In the genomic region with DNA sequence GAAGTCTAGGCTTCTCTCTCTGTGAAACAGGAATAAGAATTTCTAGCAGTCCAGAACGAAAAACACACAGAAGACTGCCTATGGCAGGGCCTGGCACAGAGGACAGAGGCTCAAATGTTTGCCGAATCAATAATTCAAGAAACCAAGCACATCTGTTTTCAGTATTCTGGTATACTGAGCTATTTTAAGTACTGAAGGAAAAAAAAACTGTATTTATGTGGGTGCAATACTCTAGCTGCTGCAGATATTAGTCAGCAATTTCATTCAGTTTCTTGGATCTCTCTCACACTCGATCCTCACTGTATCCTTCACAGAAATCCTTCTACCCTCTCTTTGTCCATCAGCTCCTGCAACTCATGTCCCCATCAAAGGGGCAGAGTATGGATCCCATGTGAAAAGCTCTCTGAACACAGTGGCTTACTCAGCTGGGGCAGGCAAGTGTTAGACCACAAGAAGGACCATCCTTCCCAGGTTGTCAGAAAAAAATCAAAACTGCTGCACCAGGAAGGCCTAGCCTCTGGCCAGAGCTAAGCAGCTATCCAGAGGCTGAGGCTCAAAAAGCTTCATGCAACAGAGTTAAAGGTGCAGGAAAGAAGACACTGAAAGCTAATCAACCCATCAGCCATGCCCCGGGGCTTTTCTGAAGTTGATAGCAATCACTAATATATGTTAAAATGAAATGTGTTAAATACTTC, we compare ENCODE assay signal across 12 cellular contexts. TPM values are rescaled to one million over a fixed set of nuclear protein-coding genes. Genes with fewer than 3 reads are reported as not detected.
A peak's percentile ranks its signal among the peaks of the same experiment; 100 is the strongest.
DNase-seq lines count a peak whose midpoint lies in the region; ATAC-seq and TF ChIP-seq lines count a peak whose summit lies in the region.
"Had no signal": no experiment of that assay in that cellular context is flagged by ENCODE, and none has a peak within 500 bp of the region (broad histone marks: within the 10 kb centered on the region; RNA-seq: fewer than 3 reads in every experiment).

No MANE protein-coding gene starts in this region.

- H3K9me3 ChIP-seq in GM23248 (ENCODE audit: low read depth): no peaks in the 10 kb centered on the region
- no peaks in the 10 kb centered on the region for H3K9me3 ChIP-seq in hepatocyte (ENCODE audit: low read depth)

- in situ Hi-C loops in GM23248 (cut with MboI): no loop called here

- H3K27ac ChIP-seq in GM23248 (peak overlapping the region; percentile 77), angular gyrus (ENCODE audit: low read depth, low read length) (peak overlapping the region; percentile 85), hepatocyte (peak overlapping the region; percentile 44)
- H3K27ac ChIP-seq: epithelial cell of prostate had no signal

- intact Hi-C loops in activated CD4-positive, alpha-beta memory T cell treated with anti-CD3 and anti-CD28 coated beads for 36 hours (cut with micrococcal nuclease): no loop called here

- CTCF ChIA-PET in activated CD4-positive, alpha-beta memory T cell treated with anti-CD3 and anti-CD28 coated beads for 36 hours (lab: Charles Lee): interaction anchor here (1.6 kb wide), 1 partner anchor 9 kb away, joined by 12 read pairs; a partner anchor contains a TSS

- peak overlapping the region; percentile 77 for H2AFZ ChIP-seq in GM23248
- H2AFZ ChIP-seq in hepatocyte: no peak overlapping the region

- H3K36me3 Mint-ChIP-seq in activated CD4-positive, alpha-beta memory T cell treated with anti-CD3 and anti-CD28 coated beads for 36 hours: no peaks in the 10 kb centered on the region

- WGBS in GM23248 (ENCODE audit: low coverage in 1 of 2, low lambda C conversion rate in 2 of 2, missing lambda C conversion rate in 2 of 2), 2 experiments: 26 to 28% methylated on average over 4 of the region's 4 CpGs
- 73% methylated on average over 4 of the region's 4 CpGs for WGBS in hepatocyte (ENCODE audit: low lambda C conversion rate, missing lambda C conversion rate)

- no peaks in the 10 kb centered on the region for H3K9me3 Mint-ChIP-seq in activated CD4-positive, alpha-beta memory T cell treated with anti-CD3 and anti-CD28 coated beads for 36 hours
- H3K9me3 Mint-ChIP-seq: mesothelial cell of epicardium; stimulated activated naive CD8-positive, alpha-beta T cell treated with anti-CD3 and anti-CD28 coated beads, Interleukin-15, Interleukin-2, amounts not matched to agents 100 ng/mL and 50 ng/mL, for 24 hours had no signal

- H4K20me1 ChIP-seq in GM23248 (ENCODE audit: insufficient read depth) (no peaks in the 10 kb centered on the region), hepatocyte (ENCODE audit: insufficient read depth, poor library complexity, severe bottlenecking) (no peaks in the 10 kb centered on the region)

- no peak overlapping the region for H3K4me3 Mint-ChIP-seq in activated CD4-positive, alpha-beta memory T cell treated with anti-CD3 and anti-CD28 coated beads for 36 hours
- H3K4me3 Mint-ChIP-seq: mesothelial cell of epicardium; stimulated activated naive CD8-positive, alpha-beta T cell treated with anti-CD3 and anti-CD28 coated beads, Interleukin-15, Interleukin-2, amounts not matched to agents 100 ng/mL and 50 ng/mL, for 24 hours had no signal

- TF ChIP-seq CTCF in hepatocyte (IDR thresholded peaks at IDR 0.05; ENCODE audit: poor library complexity): no peak

- ATAC-seq in HG03520 (IDR thresholded peaks at IDR 0.05; ENCODE audit: unreplicated experiment): no peak

- POLR2A ChIA-PET in activated CD4-positive, alpha-beta memory T cell treated with anti-CD3 and anti-CD28 coated beads for 36 hours (lab: Charles Lee): interaction anchor here (1.1 kb wide), 1 partner anchor 16 kb away, joined by 3 read pairs; no protein-coding TSS in a partner anchor

- H3F3A ChIP-seq in GM23248 (ENCODE audit: insufficient read depth): peaks cover 34% of the 10 kb centered on the region

- H3K27ac Mint-ChIP-seq in activated CD4-positive, alpha-beta memory T cell treated with anti-CD3 and anti-CD28 coated beads for 36 hours: no peak overlapping the region
- H3K27ac Mint-ChIP-seq: mesothelial cell of epicardium; stimulated activated naive CD8-positive, alpha-beta T cell treated with anti-CD3 and anti-CD28 coated beads, Interleukin-15, Interleukin-2, amounts not matched to agents 100 ng/mL and 50 ng/mL, for 24 hours had no signal

- peak; percentile 79 for DNase-seq in GM23248
- DNase-seq in hepatocyte (ENCODE audit: low spot score): no peak
- DNase-seq in superior temporal gyrus (ENCODE audit: extremely low spot score): peak; percentile 69
- no peak for DNase-seq in activated CD4-positive, alpha-beta memory T cell treated with anti-CD3 and anti-CD28 coated beads for 36 hours
- DNase-seq in NCI-H524 treated with DMSO at 0.1 percent for 48 hours (lab: John Stamatoyannopoulos, UW): no peak
- DNase-seq: activated gamma-delta T cell treated with Interleukin-2 at 50 U/mL for 16 hours, T-helper 9 cell had no signal

- H3K4me1 Mint-ChIP-seq in activated CD4-positive, alpha-beta memory T cell treated with anti-CD3 and anti-CD28 coated beads for 36 hours (ENCODE audit: low read depth): peaks cover 9% of the 10 kb centered on the region

- peak overlapping the region; percentile 41 for H3K4me3 ChIP-seq in GM23248
- H3K4me3 ChIP-seq in hepatocyte: no peak overlapping the region

- peak overlapping the region; percentile 64 for H3K9ac ChIP-seq in GM23248

- peaks cover 35% of the 10 kb centered on the region for H3K79me2 ChIP-seq in GM23248 (ENCODE audit: insufficient read depth)
- H3K79me2 ChIP-seq in hepatocyte: peaks cover 18% of the 10 kb centered on the region

- no peaks in the 10 kb centered on the region for H3K27me3 ChIP-seq in GM23248 (replicated peaks; ENCODE audit: insufficient read depth)
- H3K27me3 ChIP-seq in hepatocyte: no peaks in the 10 kb centered on the region

- H3K4me1 ChIP-seq in GM23248 (ENCODE audit: insufficient read depth) (peaks cover 27% of the 10 kb centered on the region), hepatocyte (ENCODE audit: insufficient read depth) (peaks cover 13% of the 10 kb centered on the region)

- H3K4me2 ChIP-seq in GM23248 (ENCODE audit: unreplicated experiment): peak overlapping the region; percentile 79
- H3K4me2 ChIP-seq in hepatocyte: peak overlapping the region; percentile 27

- H3K9me2 ChIP-seq in GM23248 (ENCODE audit: insufficient read depth): no peaks in the 10 kb centered on the region
- no peaks in the 10 kb centered on the region for H3K9me2 ChIP-seq in hepatocyte (replicated peaks; ENCODE audit: insufficient read depth)

- no peaks in the 10 kb centered on the region for H3K27me3 Mint-ChIP-seq in activated CD4-positive, alpha-beta memory T cell treated with anti-CD3 and anti-CD28 coated beads for 36 hours
- H3K27me3 Mint-ChIP-seq: stimulated activated naive CD8-positive, alpha-beta T cell treated with anti-CD3 and anti-CD28 coated beads, Interleukin-15, Interleukin-2, amounts not matched to agents 100 ng/mL and 50 ng/mL, for 24 hours had no signal

- no peaks in the 10 kb centered on the region for H3K36me3 ChIP-seq in GM23248 (ENCODE audit: low read depth)
- no peaks in the 10 kb centered on the region for H3K36me3 ChIP-seq in hepatocyte (replicated peaks; ENCODE audit: insufficient read depth, low read depth)

RNA-seq across cellular contexts. Expression of a gene that starts 9.1 kb away (rescaled TPM):
- total RNA-seq in GM23248 (2014; rRNA removed; shearing (Covaris generic)): 117 and 208 TPM in 2 replicates
- polyA plus RNA-seq in GM23248 (2016; fragmentation: Nextera tagmentation; extraction: Ambion mirVana) (72.0 and 74.2 TPM in 2 replicates), hepatocyte (50.4 and 58.3 TPM in 2 replicates)
- total RNA-seq in hepatocyte: 113 and 116 TPM in 2 replicates
- 10 to 100 TPM; 57.3 to 59.0 TPM for total RNA-seq in activated CD4-positive, alpha-beta memory T cell treated with anti-CD3 and anti-CD28 coated beads for 36 hours

RNA-seq across cellular contexts. Expression of a gene that starts 42.0 kb away (rescaled TPM):
- total RNA-seq in GM23248 (2014; rRNA removed; shearing (Covaris generic)): 129 and 133 TPM in 2 replicates
- polyA plus RNA-seq in GM23248 (2016; fragmentation: Nextera tagmentation; extraction: Ambion mirVana): 33.1 and 36.0 TPM in 2 replicates
- total RNA-seq in hepatocyte: 176 and 181 TPM in 2 replicates
- polyA plus RNA-seq in hepatocyte: 85.2 and 86.0 TPM in 2 replicates
- total RNA-seq in activated CD4-positive, alpha-beta memory T cell treated with anti-CD3 and anti-CD28 coated beads for 36 hours: 100 to 1,000 TPM; 137 to 144 TPM

Comparison
In these comparisons a context has a peak if more than half of its experiments do, and no peak if none do; other contexts are left out.
1. DNase-seq: peak in GM23248 (single experiment) and superior temporal gyrus (single experiment); none in hepatocyte (single experiment), activated CD4-positive, alpha-beta memory T cell treated with anti-CD3 and anti-CD28 coated beads for 36 hours (single experiment) and NCI-H524 treated with DMSO at 0.1 percent for 48 hours (single experiment).
2. Peak in every context shown above with its lines, with median percentiles within 50 percentile points of each other: H3K27ac ChIP-seq.